16 cellular contexts compared by ENCODE assay signal in the genomic region with DNA sequence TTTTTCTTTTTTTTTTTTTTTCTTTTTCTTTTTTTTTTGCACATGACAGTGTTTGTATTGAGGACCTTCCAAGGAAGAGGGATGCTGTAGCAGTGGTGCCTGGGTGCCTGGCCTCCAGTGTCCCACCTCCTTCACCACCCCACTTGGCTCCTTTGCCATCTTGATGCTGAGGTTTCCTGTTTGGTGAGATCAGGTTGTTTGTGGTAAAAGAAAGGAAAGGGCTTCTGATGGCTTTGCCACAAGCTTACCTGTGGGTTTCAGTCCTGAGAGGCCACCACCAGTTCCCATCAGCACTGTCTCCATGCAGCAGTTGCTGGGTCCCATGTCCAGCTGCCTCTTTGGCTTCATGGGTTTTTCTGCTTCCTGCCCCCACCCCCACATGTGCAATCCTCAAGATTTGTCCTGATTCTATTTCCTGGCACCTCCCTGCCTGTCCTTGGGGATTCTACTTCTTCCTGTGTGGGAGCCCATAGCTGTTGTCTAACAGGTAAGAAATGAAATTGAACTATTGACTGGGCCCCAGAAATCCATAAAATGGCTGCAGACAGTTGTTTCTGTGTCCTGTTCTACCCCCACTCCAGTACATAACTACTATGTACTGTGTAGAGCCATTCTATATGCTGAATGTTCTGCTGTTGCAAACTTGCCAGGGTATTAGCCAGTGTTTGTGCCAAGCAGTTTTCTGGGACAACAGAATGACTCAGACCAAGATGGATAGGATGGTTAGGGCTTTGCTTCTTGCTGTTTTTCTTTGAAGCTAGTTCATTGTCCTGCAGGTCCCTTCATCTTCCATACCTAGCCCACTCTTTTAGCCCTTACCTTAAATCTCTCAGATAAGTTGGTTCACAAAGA. TPM values are rescaled to one million over a fixed set of nuclear protein-coding genes. Genes with fewer than 3 reads are reported as not detected.
DNase-seq lines count a peak whose midpoint lies in the region; ATAC-seq, FAIRE-seq and TF ChIP-seq lines count a peak whose summit lies in the region.
"Had no signal": no experiment of that assay in that cellular context is flagged by ENCODE, and none has a peak within 500 bp of the region (broad histone marks: within the 10 kb centered on the region; RNA-seq: fewer than 3 reads in every experiment).

No MANE protein-coding gene starts in this region.

- peaks cover 81% of the 10 kb centered on the region for H3K36me3 ChIP-seq in OCI-LY7 (ENCODE audit: insufficient read depth, low read length)

- H3K9me3 Mint-ChIP-seq in activated CD4-positive, alpha-beta T cell treated with anti-CD3 and anti-CD28 coated beads for 36 hours (ENCODE audit: low read depth), result no peaks in the 10 kb centered on the region
- H3K9me3 Mint-ChIP-seq in brain (no peaks in the 10 kb centered on the region), progenitor cell of endocrine pancreas (ENCODE audit: low read depth) (no peaks in the 10 kb centered on the region)
- H3K9me3 Mint-ChIP-seq: stimulated activated naive B cell treated with anti-CD40 and anti-IgM and Interleukin-4, amounts not matched to agents 10 μg/mL and 1 μg/mL and 100 μg/mL, for 72 hours had no signal

- peaks cover 64% of the 10 kb centered on the region for H3K4me1 Mint-ChIP-seq in activated CD4-positive, alpha-beta T cell treated with anti-CD3 and anti-CD28 coated beads for 36 hours
- H3K4me1 Mint-ChIP-seq in brain, result peaks cover 43% of the 10 kb centered on the region
- peaks cover 7% of the 10 kb centered on the region for H3K4me1 Mint-ChIP-seq in progenitor cell of endocrine pancreas (ENCODE audit: low read depth)

- no peak for FAIRE-seq in D721Med (lab: Jason Lieb, UNC)
- FAIRE-seq: frontal cortex had no signal

- CTCF ChIA-PET in activated CD4-positive, alpha-beta T cell treated with anti-CD3 and anti-CD28 coated beads for 36 hours (lab: Charles Lee), result interaction anchor here (1.9 kb wide), 1 partner anchor 19 kb away, joined by 6 read pairs; no protein-coding TSS in a partner anchor
- CTCF ChIA-PET in OCI-LY7 (lab: Charles Lee; ENCODE audit: unreplicated experiment), result no interaction called here

- H3K4me2 ChIP-seq in OCI-LY7 (ENCODE audit: low read length), result no peak overlapping the region

- H3K4me3 ChIP-seq in OCI-LY7 (ENCODE audit: low read depth, low read length, poor library complexity, severe bottlenecking) (no peak overlapping the region), right cardiac atrium (ENCODE audit: low read length) (no peak overlapping the region)
- H3K4me3 ChIP-seq: coronary artery had no signal

- peaks cover 24% of the 10 kb centered on the region for H3K4me1 ChIP-seq in OCI-LY7 (ENCODE audit: insufficient read depth, low read length, poor library complexity, severe bottlenecking)
- H3K4me1 ChIP-seq in right cardiac atrium (ENCODE audit: control insufficient read depth, insufficient read depth, low read length), result peaks cover 9% of the 10 kb centered on the region

- H3K9me3 ChIP-seq in OCI-LY7 (ENCODE audit: low read length), result no peaks in the 10 kb centered on the region
- no peaks in the 10 kb centered on the region for H3K9me3 ChIP-seq in right cardiac atrium (ENCODE audit: control insufficient read depth, low read length)

- H3K36me3 Mint-ChIP-seq in activated CD4-positive, alpha-beta T cell treated with anti-CD3 and anti-CD28 coated beads for 36 hours (ENCODE audit: low read depth), result peaks cover 55% of the 10 kb centered on the region
- H3K36me3 Mint-ChIP-seq in brain, result peaks cover 51% of the 10 kb centered on the region
- H3K36me3 Mint-ChIP-seq in progenitor cell of endocrine pancreas (ENCODE audit: insufficient read depth), result peaks cover 20% of the 10 kb centered on the region

- H3K27ac Mint-ChIP-seq in activated CD4-positive, alpha-beta T cell treated with anti-CD3 and anti-CD28 coated beads for 36 hours, result peak overlapping the region; percentile 27
- H3K27ac Mint-ChIP-seq in brain (peak overlapping the region in 4 of 5 experiments; percentile 27 to 98 (median 56)), progenitor cell of endocrine pancreas (peak overlapping the region; percentile 10)

- POLR2A ChIA-PET in activated CD4-positive, alpha-beta T cell treated with anti-CD3 and anti-CD28 coated beads for 36 hours (lab: Charles Lee), result interaction anchor here (0.7 to 1.2 kb wide), 2 partner anchors 35 to 57 kb away, joined by 3 read pairs; no protein-coding TSS in a partner anchor
- POLR2A ChIA-PET in OCI-LY7 (lab: Charles Lee), result interaction anchor here (1.1 kb wide), 2 partner anchors 17 to 123 kb away, joined by 3 read pairs; partner anchors contain the start of genes TMEM39B and TXLNA

- no peaks in the 10 kb centered on the region for H3K9me2 ChIP-seq in OCI-LY7 (ENCODE audit: insufficient read depth, low read length)

- H3K79me2 ChIP-seq in OCI-LY7 (ENCODE audit: insufficient read depth, low read depth, low read length), result no peaks in the 10 kb centered on the region

- H3K27ac ChIP-seq in OCI-LY7 (ENCODE audit: low read depth, low read length, poor library complexity, severe bottlenecking), result no peak overlapping the region
- no peak overlapping the region for H3K27ac ChIP-seq in right cardiac atrium (ENCODE audit: low read length)
- H3K27ac ChIP-seq: coronary artery had no signal

- H4K20me1 ChIP-seq in OCI-LY7 (ENCODE audit: insufficient read depth, low read length), result no peaks in the 10 kb centered on the region

- TF ChIP-seq CTCF in OCI-LY7 (conservative IDR thresholded peaks at IDR 0.05; ENCODE audit: low read length) (no peak), brain (conservative IDR thresholded peaks at IDR 0.05) (no peak), progenitor cell of endocrine pancreas (IDR thresholded peaks at IDR 0.05; ENCODE audit: unreplicated experiment) (no peak), D721Med (IDR thresholded peaks at IDR 0.05; ENCODE audit: insufficient read depth, missing control alignments) (no peak)

- no peak overlapping the region for H3K4me3 Mint-ChIP-seq in activated CD4-positive, alpha-beta T cell treated with anti-CD3 and anti-CD28 coated beads for 36 hours
- H3K4me3 Mint-ChIP-seq in brain, result no peak overlapping the region
- no peak overlapping the region for H3K4me3 Mint-ChIP-seq in progenitor cell of endocrine pancreas (ENCODE audit: low read depth)
- H3K4me3 Mint-ChIP-seq: stimulated activated naive B cell treated with anti-CD40 and anti-IgM and Interleukin-4, amounts not matched to agents 10 μg/mL and 1 μg/mL and 100 μg/mL, for 72 hours had no signal

- no peak overlapping the region for H2AFZ ChIP-seq in OCI-LY7 (ENCODE audit: low read length)

- DNase-seq in activated CD4-positive, alpha-beta T cell treated with anti-CD3 and anti-CD28 coated beads for 36 hours, result no peak
- no peak for DNase-seq in activated CD4-positive, alpha-beta T cell treated with anti-CD3 and anti-CD28 coated beads for 4 hours
- DNase-seq in OCI-LY7 (ENCODE audit: low spot score) (no peak), progenitor cell of endocrine pancreas (ENCODE audit: low spot score, unreplicated experiment) (no peak), right cardiac atrium (no peak), D721Med (ENCODE audit: insufficient read length, low spot score) (no peak)
- DNase-seq in activated CD4-positive, CD25-positive, alpha-beta regulatory T cell (lab: John Stamatoyannopoulos, UW), result no peak
- DNase-seq: 8988T; NK-92 treated with Interleukin-12 subunit alpha and Interleukin-12 subunit beta, amount 100 ng/mL, for 24 hours; stimulated activated naive B cell treated with anti-CD40 and anti-IgM and Interleukin-4, amounts not matched to agents 10 μg/mL and 1 μg/mL and 100 μg/mL, for 72 hours; SW 1271 had no signal

- TSS peak; percentile 39 for BruUV-seq in OCI-LY7 (replicated peaks; lab: Mats Ljungman, UMichigan)

- intact Hi-C loops in activated CD4-positive, alpha-beta T cell treated with anti-CD3 and anti-CD28 coated beads for 36 hours (cut with DNase I, micrococcal nuclease), result no loop called here
- intact Hi-C loops in OCI-LY7 (cut with micrococcal nuclease; ENCODE audit: unreplicated experiment) (no loop called here), right cardiac atrium (cut with DNase I) (no loop called here)

- H3K27me3 ChIP-seq in right cardiac atrium (ENCODE audit: control insufficient read depth, insufficient read depth), result no peaks in the 10 kb centered on the region

- no peaks in the 10 kb centered on the region for H3K27me3 Mint-ChIP-seq in activated CD4-positive, alpha-beta T cell treated with anti-CD3 and anti-CD28 coated beads for 36 hours
- H3K27me3 Mint-ChIP-seq in brain (peaks cover 4% of the 10 kb centered on the region), progenitor cell of endocrine pancreas (no peaks in the 10 kb centered on the region)
- H3K27me3 Mint-ChIP-seq: stimulated activated naive B cell treated with anti-CD40 and anti-IgM and Interleukin-4, amounts not matched to agents 10 μg/mL and 1 μg/mL and 100 μg/mL, for 72 hours had no signal

- no peak for ATAC-seq in activated CD4-positive, alpha-beta T cell treated with anti-CD3 and anti-CD28 coated beads for 36 hours
- no peak for ATAC-seq in right cardiac atrium
- ATAC-seq: stimulated activated naive B cell treated with anti-CD40 and anti-IgM and Interleukin-4, amounts not matched to agents 10 μg/mL and 1 μg/mL and 100 μg/mL, for 72 hours had no signal

RNA-seq across cellular contexts. Expression of gene CCDC28B, which starts 4.2 kb away (rescaled TPM):
- 10 to 100 TPM; 13.0 to 19.3 TPM for total RNA-seq in activated CD4-positive, alpha-beta T cell treated with anti-CD3 and anti-CD28 coated beads for 36 hours
- 28.3 and 32.8 TPM in 2 replicates for total RNA-seq in OCI-LY7 (2014; rRNA removed; shearing (Covaris generic))
- 53.4 and 54.4 TPM in 2 replicates for total RNA-seq in OCI-LY7 (2022)
- polyA plus RNA-seq in brain (ENCODE audit: insufficient read depth, low read depth, low replicate concordance), result 104 TPM
- total RNA-seq in progenitor cell of endocrine pancreas, result 15.5 and 16.5 TPM in 2 replicates
- 10 to 100 TPM in 3 of 4 donors, 1 to 10 TPM in 1; 8.0 to 18.4 (median 14.5) TPM for total RNA-seq in right cardiac atrium
- 26.9 TPM for polyA plus RNA-seq in right cardiac atrium

RNA-seq across cellular contexts. Expression of gene IQCC, which starts 9.3 kb away (rescaled TPM):
- total RNA-seq in activated CD4-positive, alpha-beta T cell treated with anti-CD3 and anti-CD28 coated beads for 36 hours, result 1 to 10 TPM; 4.4 to 5.0 TPM
- total RNA-seq in OCI-LY7 (2014; rRNA removed; shearing (Covaris generic)), result 12.1 and 14.5 TPM in 2 replicates
- total RNA-seq in OCI-LY7 (2022) (8.0 and 8.4 TPM in 2 replicates), progenitor cell of endocrine pancreas (5.1 and 5.6 TPM in 2 replicates), right cardiac atrium (1 to 10 TPM in 3 of 4 donors, under 1 TPM in 1; 0.81 to 1.5 (median 1.5) TPM)
- polyA plus RNA-seq in brain (ENCODE audit: insufficient read depth, low read depth, low replicate concordance) (8.3 TPM), right cardiac atrium (1.00 TPM)

RNA-seq across cellular contexts. Expression of gene DCDC2B, which starts 12.7 kb away (rescaled TPM):
- not detected for total RNA-seq in activated CD4-positive, alpha-beta T cell treated with anti-CD3 and anti-CD28 coated beads for 36 hours
- 0.06 and 0.15 TPM in 2 replicates for total RNA-seq in OCI-LY7 (2014; rRNA removed; shearing (Covaris generic))
- total RNA-seq in OCI-LY7 (2022) (0.26 and 0.29 TPM in 2 replicates), progenitor cell of endocrine pancreas (not detected in 2 replicates), right cardiac atrium (not detected)
- polyA plus RNA-seq in brain (ENCODE audit: insufficient read depth, low read depth, low replicate concordance) (not detected), right cardiac atrium (0.05 TPM)
- total RNA-seq: Daoy, frontal cortex had no signal
- polyA plus RNA-seq: neural cell had no signal

RNA-seq across cellular contexts. Expression of gene TXLNA, which starts 16.7 kb away (rescaled TPM):
- 10 to 100 TPM; 79.5 to 79.7 TPM for total RNA-seq in activated CD4-positive, alpha-beta T cell treated with anti-CD3 and anti-CD28 coated beads for 36 hours
- total RNA-seq in OCI-LY7 (2014; rRNA removed; shearing (Covaris generic)), result 42.0 and 47.5 TPM in 2 replicates
- total RNA-seq in OCI-LY7 (2022) (46.4 and 47.3 TPM in 2 replicates), progenitor cell of endocrine pancreas (55.2 and 55.6 TPM in 2 replicates), right cardiac atrium (10 to 100 TPM; 18.5 to 29.4 (median 21.2) TPM)
- polyA plus RNA-seq in brain (ENCODE audit: insufficient read depth, low read depth, low replicate concordance) (36.3 TPM), right cardiac atrium (13.8 TPM)

RNA-seq across cellular contexts. Expression of gene TMEM234, which starts 26.0 kb away (rescaled TPM):
- 1 to 10 TPM; 7.3 to 8.2 TPM for total RNA-seq in activated CD4-positive, alpha-beta T cell treated with anti-CD3 and anti-CD28 coated beads for 36 hours
- 14.9 and 17.1 TPM in 2 replicates for total RNA-seq in OCI-LY7 (2014; rRNA removed; shearing (Covaris generic))
- 17.5 and 24.5 TPM in 2 replicates for total RNA-seq in OCI-LY7 (2022)
- polyA plus RNA-seq in brain (ENCODE audit: insufficient read depth, low read depth, low replicate concordance), result 9.2 TPM
- 43.2 and 49.2 TPM in 2 replicates for total RNA-seq in progenitor cell of endocrine pancreas
- total RNA-seq in right cardiac atrium, result 10 to 100 TPM in 3 of 4 donors, 1 to 10 TPM in 1; 9.1 to 14.4 (median 13.9) TPM
- polyA plus RNA-seq in right cardiac atrium, result 13.6 TPM
